In the genomic region with DNA sequence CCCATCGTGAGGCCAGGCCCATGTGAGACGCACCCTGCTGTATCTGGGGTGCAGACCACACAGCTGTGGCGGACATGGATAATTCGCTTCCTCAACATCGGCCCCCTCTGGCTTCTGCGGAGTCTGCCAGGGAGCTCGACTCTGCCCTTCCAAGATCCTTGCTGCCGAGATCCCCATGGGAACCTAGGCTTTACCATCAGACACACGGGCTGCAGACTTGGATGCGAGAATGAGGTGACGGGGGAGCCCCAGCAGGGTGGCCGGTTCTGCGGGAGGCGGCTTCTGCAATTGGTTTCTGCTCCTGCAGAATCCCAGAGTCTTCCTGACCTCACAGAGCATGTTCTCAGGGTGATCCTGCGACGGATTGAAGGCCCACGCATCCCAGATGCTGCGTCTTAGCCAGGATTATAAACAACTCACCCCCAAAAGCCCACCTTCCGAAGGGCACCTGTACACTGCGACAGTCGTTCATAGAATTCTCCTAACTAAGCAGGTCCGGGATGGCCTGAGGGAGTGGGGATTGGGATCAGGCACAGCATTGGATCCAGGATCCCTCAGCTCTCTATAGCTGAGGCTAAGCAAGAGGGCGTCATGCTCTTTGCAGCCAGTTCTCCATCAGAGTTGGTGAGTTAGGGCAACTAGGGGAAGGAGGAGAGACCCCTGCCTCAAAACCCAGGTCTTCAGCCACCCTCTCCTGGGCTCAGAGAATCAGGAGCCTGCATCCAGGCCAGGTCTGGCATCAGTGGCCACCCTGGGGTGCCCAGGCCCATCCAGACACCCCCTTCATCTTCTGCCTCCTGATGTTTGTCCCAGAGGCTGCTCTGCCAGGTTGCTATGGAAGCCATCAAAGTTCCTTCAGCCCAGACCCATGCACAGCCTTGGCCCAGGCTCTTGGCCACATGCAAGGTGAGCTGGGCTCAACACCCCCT, we compare ENCODE assay signal across 1 cellular context.
TF ChIP-seq lines count a peak whose summit lies in the region.

No MANE protein-coding gene starts in this region.

TF ChIP-seq in GM23338, 12 proteins besides CTCF, POLR2A, EP300 and RAD21 (continued from another document):
- TF ChIP-seq, protein P1, sequence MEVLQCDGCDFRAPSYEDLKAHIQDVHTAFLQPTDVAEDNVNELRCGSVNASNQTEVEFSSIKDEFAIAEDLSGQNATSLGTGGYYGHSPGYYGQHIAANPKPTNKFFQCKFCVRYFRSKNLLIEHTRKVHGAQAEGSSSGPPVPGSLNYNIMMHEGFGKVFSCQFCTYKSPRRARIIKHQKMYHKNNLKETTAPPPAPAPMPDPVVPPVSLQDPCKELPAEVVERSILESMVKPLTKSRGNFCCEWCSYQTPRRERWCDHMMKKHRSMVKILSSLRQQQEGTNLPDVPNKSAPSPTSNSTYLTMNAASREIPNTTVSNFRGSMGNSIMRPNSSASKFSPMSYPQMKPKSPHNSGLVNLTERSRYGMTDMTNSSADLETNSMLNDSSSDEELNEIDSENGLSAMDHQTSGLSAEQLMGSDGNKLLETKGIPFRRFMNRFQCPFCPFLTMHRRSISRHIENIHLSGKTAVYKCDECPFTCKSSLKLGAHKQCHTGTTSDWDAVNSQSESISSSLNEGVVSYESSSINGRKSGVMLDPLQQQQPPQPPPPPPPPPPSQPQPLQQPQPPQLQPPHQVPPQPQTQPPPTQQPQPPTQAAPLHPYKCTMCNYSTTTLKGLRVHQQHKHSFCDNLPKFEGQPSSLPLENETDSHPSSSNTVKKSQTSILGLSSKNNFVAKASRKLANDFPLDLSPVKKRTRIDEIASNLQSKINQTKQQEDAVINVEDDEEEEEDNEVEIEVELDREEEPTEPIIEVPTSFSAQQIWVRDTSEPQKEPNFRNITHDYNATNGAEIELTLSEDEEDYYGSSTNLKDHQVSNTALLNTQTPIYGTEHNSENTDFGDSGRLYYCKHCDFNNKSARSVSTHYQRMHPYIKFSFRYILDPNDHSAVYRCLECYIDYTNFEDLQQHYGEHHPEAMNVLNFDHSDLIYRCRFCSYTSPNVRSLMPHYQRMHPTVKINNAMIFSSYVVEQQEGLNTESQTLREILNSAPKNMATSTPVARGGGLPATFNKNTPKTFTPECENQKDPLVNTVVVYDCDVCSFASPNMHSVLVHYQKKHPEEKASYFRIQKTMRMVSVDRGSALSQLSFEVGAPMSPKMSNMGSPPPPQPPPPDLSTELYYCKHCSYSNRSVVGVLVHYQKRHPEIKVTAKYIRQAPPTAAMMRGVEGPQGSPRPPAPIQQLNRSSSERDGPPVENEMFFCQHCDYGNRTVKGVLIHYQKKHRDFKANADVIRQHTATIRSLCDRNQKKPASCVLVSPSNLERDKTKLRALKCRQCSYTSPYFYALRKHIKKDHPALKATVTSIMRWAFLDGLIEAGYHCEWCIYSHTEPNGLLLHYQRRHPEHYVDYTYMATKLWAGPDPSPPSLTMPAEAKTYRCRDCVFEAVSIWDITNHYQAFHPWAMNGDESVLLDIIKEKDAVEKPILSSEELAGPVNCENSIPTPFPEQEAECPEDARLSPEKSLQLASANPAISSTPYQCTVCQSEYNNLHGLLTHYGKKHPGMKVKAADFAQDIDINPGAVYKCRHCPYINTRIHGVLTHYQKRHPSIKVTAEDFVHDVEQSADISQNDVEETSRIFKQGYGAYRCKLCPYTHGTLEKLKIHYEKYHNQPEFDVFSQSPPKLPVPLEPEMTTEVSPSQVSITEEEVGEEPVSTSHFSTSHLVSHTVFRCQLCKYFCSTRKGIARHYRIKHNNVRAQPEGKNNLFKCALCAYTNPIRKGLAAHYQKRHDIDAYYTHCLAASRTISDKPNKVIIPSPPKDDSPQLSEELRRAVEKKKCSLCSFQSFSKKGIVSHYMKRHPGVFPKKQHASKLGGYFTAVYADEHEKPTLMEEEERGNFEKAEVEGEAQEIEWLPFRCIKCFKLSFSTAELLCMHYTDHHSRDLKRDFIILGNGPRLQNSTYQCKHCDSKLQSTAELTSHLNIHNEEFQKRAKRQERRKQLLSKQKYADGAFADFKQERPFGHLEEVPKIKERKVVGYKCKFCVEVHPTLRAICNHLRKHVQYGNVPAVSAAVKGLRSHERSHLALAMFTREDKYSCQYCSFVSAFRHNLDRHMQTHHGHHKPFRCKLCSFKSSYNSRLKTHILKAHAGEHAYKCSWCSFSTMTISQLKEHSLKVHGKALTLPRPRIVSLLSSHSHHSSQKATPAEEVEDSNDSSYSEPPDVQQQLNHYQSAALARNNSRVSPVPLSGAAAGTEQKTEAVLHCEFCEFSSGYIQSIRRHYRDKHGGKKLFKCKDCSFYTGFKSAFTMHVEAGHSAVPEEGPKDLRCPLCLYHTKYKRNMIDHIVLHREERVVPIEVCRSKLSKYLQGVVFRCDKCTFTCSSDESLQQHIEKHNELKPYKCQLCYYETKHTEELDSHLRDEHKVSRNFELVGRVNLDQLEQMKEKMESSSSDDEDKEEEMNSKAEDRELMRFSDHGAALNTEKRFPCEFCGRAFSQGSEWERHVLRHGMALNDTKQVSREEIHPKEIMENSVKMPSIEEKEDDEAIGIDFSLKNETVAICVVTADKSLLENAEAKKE (CRISPR knock-in tag; IDR thresholded peaks at IDR 0.05): no peak
- TF ChIP-seq, protein P2, sequence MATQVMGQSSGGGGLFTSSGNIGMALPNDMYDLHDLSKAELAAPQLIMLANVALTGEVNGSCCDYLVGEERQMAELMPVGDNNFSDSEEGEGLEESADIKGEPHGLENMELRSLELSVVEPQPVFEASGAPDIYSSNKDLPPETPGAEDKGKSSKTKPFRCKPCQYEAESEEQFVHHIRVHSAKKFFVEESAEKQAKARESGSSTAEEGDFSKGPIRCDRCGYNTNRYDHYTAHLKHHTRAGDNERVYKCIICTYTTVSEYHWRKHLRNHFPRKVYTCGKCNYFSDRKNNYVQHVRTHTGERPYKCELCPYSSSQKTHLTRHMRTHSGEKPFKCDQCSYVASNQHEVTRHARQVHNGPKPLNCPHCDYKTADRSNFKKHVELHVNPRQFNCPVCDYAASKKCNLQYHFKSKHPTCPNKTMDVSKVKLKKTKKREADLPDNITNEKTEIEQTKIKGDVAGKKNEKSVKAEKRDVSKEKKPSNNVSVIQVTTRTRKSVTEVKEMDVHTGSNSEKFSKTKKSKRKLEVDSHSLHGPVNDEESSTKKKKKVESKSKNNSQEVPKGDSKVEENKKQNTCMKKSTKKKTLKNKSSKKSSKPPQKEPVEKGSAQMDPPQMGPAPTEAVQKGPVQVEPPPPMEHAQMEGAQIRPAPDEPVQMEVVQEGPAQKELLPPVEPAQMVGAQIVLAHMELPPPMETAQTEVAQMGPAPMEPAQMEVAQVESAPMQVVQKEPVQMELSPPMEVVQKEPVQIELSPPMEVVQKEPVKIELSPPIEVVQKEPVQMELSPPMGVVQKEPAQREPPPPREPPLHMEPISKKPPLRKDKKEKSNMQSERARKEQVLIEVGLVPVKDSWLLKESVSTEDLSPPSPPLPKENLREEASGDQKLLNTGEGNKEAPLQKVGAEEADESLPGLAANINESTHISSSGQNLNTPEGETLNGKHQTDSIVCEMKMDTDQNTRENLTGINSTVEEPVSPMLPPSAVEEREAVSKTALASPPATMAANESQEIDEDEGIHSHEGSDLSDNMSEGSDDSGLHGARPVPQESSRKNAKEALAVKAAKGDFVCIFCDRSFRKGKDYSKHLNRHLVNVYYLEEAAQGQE (IDR thresholded peaks at IDR 0.05; ENCODE audit: unreplicated experiment): no peak
- TF ChIP-seq ZNF331 (CRISPR knock-in tag; IDR thresholded peaks at IDR 0.05; ENCODE audit: low read depth): no peak
